Comparison of ENCODE assay signal across 20 cellular contexts in genomic region chr11:708511-708910, GRCh38. TPM values are rescaled to one million over a fixed set of nuclear protein-coding genes. Genes with fewer than 3 reads are reported as not detected.
DNase-seq lines count a peak whose midpoint lies in the region; ATAC-seq, FAIRE-seq and TF ChIP-seq lines count a peak whose summit lies in the region.
"Had no signal": no experiment of that assay in that cellular context is flagged by ENCODE, and none has a peak within 500 bp of the region (broad histone marks: within the 10 kb centered on the region; RNA-seq: fewer than 3 reads in every experiment).

No MANE protein-coding gene starts in this region.

- H3K36me3 ChIP-seq in BLaER1 treated with 17β-estradiol and CSF1 and Interleukin-3, amounts not matched to agents 10 nM and 100 nM = peaks cover 0 to 14% (median 8%) of the 10 kb centered on the region in 11 experiments; a peak in 11 of 22 replicates
- H3K36me3 ChIP-seq in Panc1 (ENCODE audit: control insufficient read depth, insufficient read depth, low read length) (no peaks in the 10 kb centered on the region; the same call in 1 of the 2 replicates), esophagus (ENCODE audit: control insufficient read depth in 2 of 2, insufficient read depth in 2 of 2, low read length in 1 of 2) (peaks cover 0 to 20% of the 10 kb centered on the region in 2 donors), pancreas (no peaks in the 10 kb centered on the region)
- H3K36me3 ChIP-seq: adrenal gland, thoracic aorta had no signal

- H4K20me1 ChIP-seq in BLaER1 treated with 17β-estradiol and CSF1 and Interleukin-3, amounts not matched to agents 10 nM and 100 nM = peaks cover 0 to 50% (median 33%) of the 10 kb centered on the region in 11 experiments; a peak in 17 of 22 replicates

- peaks cover 29 to 58% (median 43%) of the 10 kb centered on the region in 10 experiments for H3K4me1 ChIP-seq in BLaER1 treated with 17β-estradiol and CSF1 and Interleukin-3, amounts not matched to agents 10 nM and 100 nM
- H3K4me1 ChIP-seq in Panc1 (ENCODE audit: control insufficient read depth, insufficient read depth, low read length) = peaks cover 66% of the 10 kb centered on the region
- H3K4me1 ChIP-seq in esophagus (ENCODE audit: control insufficient read depth in 2 of 2, insufficient read depth in 2 of 2, low read length in 1 of 2) = peaks cover 4 to 29% of the 10 kb centered on the region in 2 donors
- peaks cover 25 to 37% (median 32%) of the 10 kb centered on the region in 3 donors for H3K4me1 ChIP-seq in pancreas

- POLR2A ChIA-PET in Panc1 (lab: Charles Lee) = no interaction called here

- no peaks in the 10 kb centered on the region for H3K9me3 ChIP-seq in BLaER1 treated with 17β-estradiol and CSF1 and Interleukin-3, amounts not matched to agents 10 nM and 100 nM (replicated peaks in 1 of 11)
- H3K9me3 ChIP-seq in Panc1 (ENCODE audit: control insufficient read depth, insufficient read depth, low read depth, low read length) = no peaks in the 10 kb centered on the region
- no peaks in the 10 kb centered on the region for H3K9me3 ChIP-seq in esophagus (ENCODE audit: control insufficient read depth in 2 of 2, insufficient read depth in 1 of 2, low read depth in 1 of 2, low read length in 1 of 2)
- no peaks in the 10 kb centered on the region for H3K9me3 ChIP-seq in pancreas
- H3K9me3 ChIP-seq: adrenal gland, thoracic aorta had no signal

- intact Hi-C loops in Panc1 (cut with micrococcal nuclease; ENCODE audit: unreplicated experiment) (no loop called here), pancreas (cut with DNase I) (no loop called here)

- in situ Hi-C loops in Panc1 (cut with HindIII; ENCODE audit: low pct_unique_long_range_greater_than_20kb, low sequenced_read_pairs) = no loop called here

- WGBS in esophagus, 2 donors = 66 to 67% methylated on average over 7 of the region's 7 CpGs
- WGBS in pancreas, 2 donors = 62 to 75% methylated on average over 5 to 7 of the region's 7 CpGs

- TF ChIP-seq CTCF in Panc1 (IDR thresholded peaks at IDR 0.05) = no peak
- TF ChIP-seq CTCF in pancreas (IDR thresholded peaks at IDR 0.05) = no peak

- H3K27ac ChIP-seq in BLaER1 treated with 17β-estradiol and CSF1 and Interleukin-3, amounts not matched to agents 10 nM and 100 nM = no peak overlapping the region
- peak overlapping the region; percentile 93 for H3K27ac ChIP-seq in Panc1 (ENCODE audit: low read length)
- peak overlapping the region; percentile 23 to 91 for H3K27ac ChIP-seq in esophagus (ENCODE audit: low read depth in 2 of 2, low read length in 1 of 2)
- H3K27ac ChIP-seq in pancreas = peak overlapping the region; percentile 81 to 93 (median 86)
- H3K27ac ChIP-seq: adrenal gland, KMS-11, thoracic aorta had no signal

- no peak for FAIRE-seq in pancreas (lab: Jason Lieb, UNC)
- FAIRE-seq: D721Med had no signal

- CTCF ChIA-PET in Panc1 (lab: Charles Lee) = no interaction called here

- peak overlapping the region in 9 of 11 experiments; percentile 9 to 68 (median 54); a peak in 15 of 22 replicates for H3K4me2 ChIP-seq in BLaER1 treated with 17β-estradiol and CSF1 and Interleukin-3, amounts not matched to agents 10 nM and 100 nM
- H3K4me2 ChIP-seq: KMS-11 had no signal

- H3K9ac ChIP-seq in BLaER1 treated with 17β-estradiol and CSF1 and Interleukin-3, amounts not matched to agents 10 nM and 100 nM = peak overlapping the region in 1 of 11 experiments; percentile 3; a peak in 1 of 22 replicates
- H3K9ac ChIP-seq: KMS-11 had no signal

- peaks cover 57 to 75% (median 68%) of the 10 kb centered on the region in 11 experiments for H3K27me3 ChIP-seq in BLaER1 treated with 17β-estradiol and CSF1 and Interleukin-3, amounts not matched to agents 10 nM and 100 nM
- H3K27me3 ChIP-seq in Panc1 (ENCODE audit: control insufficient read depth, insufficient read depth, low read length) = no peaks in the 10 kb centered on the region
- no peaks in the 10 kb centered on the region for H3K27me3 ChIP-seq in esophagus (ENCODE audit: control insufficient read depth in 1 of 2, insufficient read depth in 2 of 2, low read length in 2 of 2)
- no peaks in the 10 kb centered on the region for H3K27me3 ChIP-seq in pancreas
- H3K27me3 ChIP-seq: adrenal gland had no signal

- no peak overlapping the region for H3K4me3 ChIP-seq in BLaER1 treated with 17β-estradiol and CSF1 and Interleukin-3, amounts not matched to agents 10 nM and 100 nM
- H3K4me3 ChIP-seq in Panc1 (ENCODE audit: low read depth in 2 of 2, low read length in 2 of 2) (no peak overlapping the region; a peak in 1 of 4 replicates), esophagus (ENCODE audit: low read depth in 1 of 2, low read length in 2 of 2) (peak overlapping the region; percentile 58 to 85), pancreas (peak overlapping the region in 1 of 4 donors; percentile 80)
- H3K4me3 ChIP-seq: adrenal gland, thoracic aorta had no signal

- no peak for ATAC-seq in Panc1
- ATAC-seq in pancreas = no peak
- ATAC-seq in HG02885 (IDR thresholded peaks at IDR 0.05; ENCODE audit: poor library complexity, unreplicated experiment) = no peak

- no TSS peak for BruUV-seq in Panc1 (replicated peaks; lab: Mats Ljungman, UMichigan)

- DNase-seq in Panc1 (ENCODE audit: low read depth, low spot score) (no peak), pancreas (peak in 3 of 6 donors; percentile 18 to 74 (median 51)), AG08396 (ENCODE audit: low spot score) (no peak), NCI-H226 (no peak), activated gamma-delta T cell treated with Interleukin-2 at 50 U/mL for 16 hours (no peak)
- DNase-seq: adrenal gland; central memory CD4-positive, alpha-beta T cell; HCEC 1CT; hypothalamus; midbrain; NCI-H1105; NCI-H524; retina; T-helper 9 cell had no signal

RNA-seq across cellular contexts. Expression of gene EPS8L2, which starts 2.5 kb away (rescaled TPM):
- total RNA-seq in Panc1 (2021; ENCODE audit: unreplicated experiment) (256 TPM), pancreas (100 to 1,000 TPM in 2 of 6 donors, 10 to 100 TPM in 4; 58.1 to 113 (median 71.1) TPM)
- 495 TPM for polyA plus RNA-seq in Panc1 (2012; ENCODE audit: insufficient read length)
- polyA plus RNA-seq in esophagus (100 to 1,000 TPM; 254 to 440 TPM), pancreas (100 to 1,000 TPM; 249 to 286 TPM)

RNA-seq across cellular contexts. Expression of gene TMEM80, which starts 12.9 kb away (rescaled TPM):
- 45.2 TPM for total RNA-seq in Panc1 (2021; ENCODE audit: unreplicated experiment)
- 35.2 TPM for polyA plus RNA-seq in Panc1 (2012; ENCODE audit: insufficient read length)
- 10 to 100 TPM; 25.0 to 53.9 TPM for polyA plus RNA-seq in esophagus
- total RNA-seq in pancreas = 10 to 100 TPM in 4 of 6 donors, 1 to 10 TPM in 2; 8.5 to 16.4 (median 14.2) TPM
- polyA plus RNA-seq in pancreas = 10 to 100 TPM; 18.6 to 24.7 TPM

RNA-seq across cellular contexts. Expression of gene DEAF1, which starts 13.5 kb away (rescaled TPM):
- total RNA-seq in Panc1 (2021; ENCODE audit: unreplicated experiment) (105 TPM), pancreas (10 to 100 TPM; 15.9 to 26.9 (median 18.5) TPM)
- polyA plus RNA-seq in Panc1 (2012; ENCODE audit: insufficient read length) = 143 TPM
- polyA plus RNA-seq in esophagus (10 to 100 TPM; 20.3 to 42.4 TPM), pancreas (10 to 100 TPM; 28.4 to 33.8 TPM)

RNA-seq across cellular contexts. Expression of gene TALDO1, which starts 38.8 kb away (rescaled TPM):
- total RNA-seq in Panc1 (2021; ENCODE audit: unreplicated experiment) (257 TPM), pancreas (10 to 100 TPM; 52.5 to 83.9 (median 78.2) TPM)
- polyA plus RNA-seq in Panc1 (2012; ENCODE audit: insufficient read length) = 397 TPM
- polyA plus RNA-seq in esophagus (100 to 1,000 TPM; 228 to 278 TPM), pancreas (10 to 100 TPM; 50.3 to 70.0 TPM)

Comparison
In these comparisons a context has a peak if more than half of its experiments do, and no peak if none do; other contexts are left out.
1. H3K27ac ChIP-seq: peak in Panc1 (single experiment), esophagus (2 of 2) and pancreas (4 of 4); none in BLaER1 treated with 17β-estradiol and CSF1 and Interleukin-3, amounts not matched to agents 10 nM and 100 nM (0 of 11).
2. H3K4me3 ChIP-seq: peak in esophagus (2 of 2); none in BLaER1 treated with 17β-estradiol and CSF1 and Interleukin-3, amounts not matched to agents 10 nM and 100 nM (0 of 10) and Panc1 (0 of 2).